In genomic region chr19:4358709-4359626, GRCh38 we compare ENCODE assay signal across 1 cellular context.
TF ChIP-seq lines count a peak whose summit lies in the region.

No MANE protein-coding gene starts in this region.

TF ChIP-seq in GM12878, 131 proteins besides CTCF, POLR2A, EP300 and RAD21:
- TF ChIP-seq CREB1 (IDR thresholded peaks at IDR 0.05; ENCODE audit: low read depth) (no peak), MYB (IDR thresholded peaks at IDR 0.05; ENCODE audit: borderline replicate concordance, low read depth, low read length) (no peak), SIX5 (IDR thresholded peaks at IDR 0.05; ENCODE audit: low read depth, low read length, severe bottlenecking) (no peak), IKZF2 (IDR thresholded peaks at IDR 0.05) (no peak), NBN (IDR thresholded peaks at IDR 0.05) (no peak), CHD1 (IDR thresholded peaks at IDR 0.05; ENCODE audit: low read depth, low read length) (no peak), ZNF622 (IDR thresholded peaks at IDR 0.05) (no peak), ZNF207 (IDR thresholded peaks at IDR 0.05; ENCODE audit: borderline replicate concordance) (no peak), JUND (IDR thresholded peaks at IDR 0.05; ENCODE audit: low read depth, low read length) (no peak), CBFB (IDR thresholded peaks at IDR 0.05; ENCODE audit: low read depth) (no peak), CEBPZ (IDR thresholded peaks at IDR 0.05; ENCODE audit: low read depth, low read length) (no peak)
